Comparison of ENCODE assay signal across 32 cellular contexts in the genomic region with DNA sequence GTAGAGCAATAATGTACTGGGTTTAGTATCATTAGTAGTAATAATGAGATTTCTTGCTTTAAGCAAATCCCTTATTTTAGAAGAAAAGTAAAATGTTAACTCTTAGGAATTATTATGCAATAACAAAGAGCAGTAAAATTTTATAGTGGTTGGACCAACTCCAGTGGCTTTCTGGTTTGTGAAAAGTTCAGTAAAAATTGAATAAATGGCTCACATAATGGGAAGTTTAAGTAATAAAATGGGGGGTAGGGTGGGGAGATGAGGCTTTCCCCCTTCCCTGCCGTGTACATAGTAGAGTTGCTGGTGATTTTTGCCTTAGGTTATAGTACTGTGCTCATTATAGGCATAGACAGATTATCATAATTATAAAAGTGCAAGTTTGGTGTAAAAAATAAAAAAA.
DNase-seq lines count a peak whose midpoint lies in the region; ATAC-seq and TF ChIP-seq lines count a peak whose summit lies in the region.
"Had no signal": no experiment of that assay in that cellular context is flagged by ENCODE, and none has a peak within 500 bp of the region (broad histone marks: within the 10 kb centered on the region; RNA-seq: fewer than 3 reads in every experiment).

No MANE protein-coding gene starts in this region.

- no peak for TF ChIP-seq EP300 in transverse colon (IDR thresholded peaks at IDR 0.05; ENCODE audit: low read depth)

- H4K20me1 ChIP-seq in OCI-LY3 (ENCODE audit: insufficient read depth, low read length): no peaks in the 10 kb centered on the region

- no peak overlapping the region for H2AFZ ChIP-seq in OCI-LY3 (ENCODE audit: low read depth, low read length)
- H2AFZ ChIP-seq: hepatocyte had no signal

- TF ChIP-seq CTCF in OCI-LY3 (IDR thresholded peaks at IDR 0.05; ENCODE audit: low read depth, low read length) (no peak), transverse colon (IDR thresholded peaks at IDR 0.05) (no peak)

- H3K27ac Mint-ChIP-seq in stimulated activated naive CD8-positive, alpha-beta T cell treated with anti-CD3 and anti-CD28 coated beads, Interleukin-15, Interleukin-2, amounts not matched to agents 100 ng/mL and 50 ng/mL, for 24 hours: no peak overlapping the region
- H3K27ac Mint-ChIP-seq: activated CD4-positive, alpha-beta memory T cell treated with anti-CD3 and anti-CD28 coated beads, Interleukin-2, amount 10 ng/mL, durations not matched to agents 7 days and 5 days; activated naive CD4-positive, alpha-beta T cell treated with anti-CD3 and anti-CD28 coated beads, Interleukin-2, amount 10 ng/mL, durations not matched to agents 7 days and 5 days; CD4-positive, alpha-beta T cell; nephron progenitor cell had no signal

- H3K36me3 ChIP-seq in OCI-LY3 (replicated peaks; ENCODE audit: low read depth, low read length) (no peaks in the 10 kb centered on the region), transverse colon (no peaks in the 10 kb centered on the region)
- H3K36me3 ChIP-seq: esophagus squamous epithelium, gastroesophageal sphincter, stomach, thyroid gland, vagina had no signal

- H3K4me3 Mint-ChIP-seq in stimulated activated naive CD8-positive, alpha-beta T cell treated with anti-CD3 and anti-CD28 coated beads, Interleukin-15, Interleukin-2, amounts not matched to agents 100 ng/mL and 50 ng/mL, for 24 hours: peak overlapping the region; percentile 65
- H3K4me3 Mint-ChIP-seq: activated CD4-positive, alpha-beta memory T cell treated with anti-CD3 and anti-CD28 coated beads, Interleukin-2, amount 10 ng/mL, durations not matched to agents 7 days and 5 days; activated naive CD4-positive, alpha-beta T cell treated with anti-CD3 and anti-CD28 coated beads, Interleukin-2, amount 10 ng/mL, durations not matched to agents 7 days and 5 days; brain; CD4-positive, alpha-beta T cell; nephron progenitor cell had no signal

- no peak for TF ChIP-seq POLR2A in transverse colon (IDR thresholded peaks at IDR 0.05)

- H3K4me1 ChIP-seq in OCI-LY3 (ENCODE audit: low read length) (peaks cover 30% of the 10 kb centered on the region), transverse colon (peaks cover 0 to 52% (median 33%) of the 10 kb centered on the region in 4 donors)
- H3K4me1 ChIP-seq: gastroesophageal sphincter, stomach, thyroid gland had no signal

- H3K4me3 ChIP-seq in OCI-LY3 (ENCODE audit: low read length) (no peak overlapping the region), transverse colon (no peak overlapping the region)
- H3K4me3 ChIP-seq: dorsolateral prefrontal cortex, esophagus squamous epithelium, gastroesophageal sphincter, hepatocyte, lung, stomach, thyroid gland, vagina had no signal

- ATAC-seq in stimulated activated naive CD8-positive, alpha-beta T cell treated with anti-CD3 and anti-CD28 coated beads, Interleukin-15, Interleukin-2, amounts not matched to agents 100 U/mL and 50 U/mL, for 24 hours: no peak
- no peak for ATAC-seq in HG02973 (IDR thresholded peaks at IDR 0.05; ENCODE audit: unreplicated experiment)
- ATAC-seq: gastroesophageal sphincter had no signal

- H3K79me2 ChIP-seq in OCI-LY3 (ENCODE audit: low read length): no peaks in the 10 kb centered on the region
- H3K79me2 ChIP-seq: hepatocyte had no signal

- no peaks in the 10 kb centered on the region for H3K27me3 Mint-ChIP-seq in stimulated activated naive CD8-positive, alpha-beta T cell treated with anti-CD3 and anti-CD28 coated beads, Interleukin-15, Interleukin-2, amounts not matched to agents 100 ng/mL and 50 ng/mL, for 24 hours
- H3K27me3 Mint-ChIP-seq: activated CD4-positive, alpha-beta memory T cell treated with anti-CD3 and anti-CD28 coated beads, Interleukin-2, amount 10 ng/mL, durations not matched to agents 7 days and 5 days; brain; CD4-positive, alpha-beta T cell had no signal

- H3K9me3 ChIP-seq in OCI-LY3 (ENCODE audit: insufficient read depth, low read length): no peaks in the 10 kb centered on the region
- no peaks in the 10 kb centered on the region for H3K9me3 ChIP-seq in transverse colon
- H3K9me3 ChIP-seq: esophagus squamous epithelium, gastroesophageal sphincter, stomach, thyroid gland, vagina had no signal

- intact Hi-C loops in transverse colon (cut with DNase I; ENCODE audit: low total_unique reads): no loop called here

- H3K27me3 ChIP-seq in OCI-LY3 (ENCODE audit: low read depth, low read length): no peaks in the 10 kb centered on the region
- H3K27me3 ChIP-seq in transverse colon: no peaks in the 10 kb centered on the region
- H3K27me3 ChIP-seq: dorsolateral prefrontal cortex, esophagus squamous epithelium, gastroesophageal sphincter, hepatocyte, stomach, thyroid gland, vagina had no signal

- H3K36me3 Mint-ChIP-seq in stimulated activated naive CD8-positive, alpha-beta T cell treated with anti-CD3 and anti-CD28 coated beads, Interleukin-15, Interleukin-2, amounts not matched to agents 100 ng/mL and 50 ng/mL, for 24 hours (ENCODE audit: low read depth): no peaks in the 10 kb centered on the region
- H3K36me3 Mint-ChIP-seq: activated naive CD4-positive, alpha-beta T cell treated with anti-CD3 and anti-CD28 coated beads, Interleukin-2, amount 10 ng/mL, durations not matched to agents 7 days and 5 days; brain had no signal

- H3K9me3 Mint-ChIP-seq in stimulated activated naive CD8-positive, alpha-beta T cell treated with anti-CD3 and anti-CD28 coated beads, Interleukin-15, Interleukin-2, amounts not matched to agents 100 ng/mL and 50 ng/mL, for 24 hours: no peaks in the 10 kb centered on the region
- H3K9me3 Mint-ChIP-seq: activated CD4-positive, alpha-beta memory T cell treated with anti-CD3 and anti-CD28 coated beads, Interleukin-2, amount 10 ng/mL, durations not matched to agents 7 days and 5 days; activated naive CD4-positive, alpha-beta T cell treated with anti-CD3 and anti-CD28 coated beads, Interleukin-2, amount 10 ng/mL, durations not matched to agents 7 days and 5 days; CD4-positive, alpha-beta T cell; nephron progenitor cell had no signal

- peak overlapping the region; percentile 68; the same call in 1 of the 2 replicates for H3K27ac ChIP-seq in OCI-LY3 (ENCODE audit: low read length)
- H3K27ac ChIP-seq in transverse colon: peak overlapping the region in 3 of 4 donors; percentile 39 to 77 (median 65)
- H3K27ac ChIP-seq: dorsolateral prefrontal cortex, gastroesophageal sphincter, hepatocyte, stomach, thyroid gland, vagina had no signal

- DNase-seq in stimulated activated naive CD8-positive, alpha-beta T cell treated with anti-CD3 and anti-CD28 coated beads, Interleukin-15, Interleukin-2, amounts not matched to agents 100 U/mL and 50 U/mL, for 24 hours: no peak
- DNase-seq in fibroblast of peridontal ligament (ENCODE audit: extremely low read depth) (peak; percentile 32), transverse colon (no peak), NCI-H526 treated with DMSO at 0.1 percent for 48 hours (lab: John Stamatoyannopoulos, UW) (no peak), NCI-H2107 (lab: John Stamatoyannopoulos, UW) (no peak)
- DNase-seq: activated CD4-positive, alpha-beta memory T cell treated with anti-CD3 and anti-CD28 coated beads, Interleukin-2, amount 10 ng/mL, durations not matched to agents 7 days and 5 days; activated naive CD4-positive, alpha-beta T cell treated with anti-CD3 and anti-CD28 coated beads, Interleukin-2, amount 10 ng/mL, durations not matched to agents 7 days and 5 days; AML-193; amniotic stem cell; CD4-positive, alpha-beta T cell; cerebellar nuclear complex; dorsolateral prefrontal cortex; esophagus squamous epithelium; HCEC 1CT; NCI-H1092; NCI-H187; NCI-H2171; NCI-H510A; nephron progenitor cell; RPMI8226; small intestine; stomach; T-helper 2 cell; thyroid gland had no signal

- H3K4me2 ChIP-seq in OCI-LY3 (ENCODE audit: low read length): peak overlapping the region; percentile 78; the same call in 1 of the 2 replicates
- H3K4me2 ChIP-seq: hepatocyte had no signal

- H3K4me1 Mint-ChIP-seq in stimulated activated naive CD8-positive, alpha-beta T cell treated with anti-CD3 and anti-CD28 coated beads, Interleukin-15, Interleukin-2, amounts not matched to agents 100 ng/mL and 50 ng/mL, for 24 hours (ENCODE audit: low read depth): peaks cover 30% of the 10 kb centered on the region
- H3K4me1 Mint-ChIP-seq: activated naive CD4-positive, alpha-beta T cell treated with anti-CD3 and anti-CD28 coated beads, Interleukin-2, amount 10 ng/mL, durations not matched to agents 7 days and 5 days; nephron progenitor cell had no signal

- WGBS in transverse colon (ENCODE audit: low coverage in 1 of 2), 2 donors: 18 to 28% methylated on average over 1 of the region's 1 CpG

- no peak overlapping the region; the same call in 1 of the 2 replicates for H3K9ac ChIP-seq in OCI-LY3 (ENCODE audit: low read length)

- in situ Hi-C loops in transverse colon (cut with MboI; ENCODE audit: low pct_ligation_motif_present in 1 of 4, low pct_unique_long_range_greater_than_20kb in 1 of 4, low sequenced_read_pairs in 3 of 4): no loop called here
